ENCODE assay signal across 16 cellular contexts in the genomic region with DNA sequence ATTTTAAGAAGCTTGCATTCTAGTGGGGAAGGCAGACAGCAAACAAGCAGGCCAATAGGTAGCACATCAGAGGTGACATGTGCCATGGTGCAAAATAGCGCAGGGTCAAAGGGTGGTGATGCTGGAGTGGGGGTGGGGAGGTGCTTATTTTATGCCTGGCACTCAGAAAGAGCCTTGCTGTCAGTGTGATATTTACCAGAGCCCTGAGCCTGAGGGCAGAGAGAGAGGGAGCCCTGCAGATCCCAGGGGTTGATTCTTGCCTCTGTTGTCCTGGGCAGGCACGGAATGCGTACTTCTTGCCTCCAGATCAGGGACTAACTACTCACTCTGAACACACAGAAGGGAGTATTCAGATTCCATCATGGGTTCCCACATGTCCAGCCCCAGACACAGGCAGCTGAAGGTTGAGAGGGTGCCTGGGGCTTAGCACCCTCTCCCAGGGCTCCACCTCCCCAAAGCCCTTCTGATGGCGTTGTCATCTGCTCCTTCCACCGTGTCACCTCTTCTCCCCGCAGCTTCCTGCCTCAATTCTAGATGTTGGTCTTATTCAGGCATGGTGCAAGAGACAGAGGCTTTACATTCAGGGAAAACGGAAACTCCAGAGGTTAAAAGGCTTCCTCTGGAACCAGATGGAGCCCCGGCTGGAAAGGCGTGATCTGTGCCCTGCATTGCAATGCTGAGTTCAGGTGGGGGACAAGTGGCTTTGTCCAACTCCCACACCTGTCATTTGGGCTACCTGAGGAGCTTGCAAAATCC.
DNase-seq lines count a peak whose midpoint lies in the region; ATAC-seq and TF ChIP-seq lines count a peak whose summit lies in the region.
"Had no signal": no experiment of that assay in that cellular context is flagged by ENCODE, and none has a peak within 500 bp of the region (broad histone marks: within the 10 kb centered on the region; RNA-seq: fewer than 3 reads in every experiment).

No MANE protein-coding gene starts in this region.

- intact Hi-C loops in left ventricle myocardium inferior (cut with micrococcal nuclease) (no loop called here), posterior vena cava (cut with DNase I) (no loop called here)

- no peak overlapping the region for H4K8ac ChIP-seq in trophoblast cell (ENCODE audit: low read depth, low read length)

- H2AFZ ChIP-seq in trophoblast cell (ENCODE audit: insufficient read depth, low read length, poor library complexity), result no peak overlapping the region

- H2AK5ac ChIP-seq in trophoblast cell (ENCODE audit: low read length), result no peak overlapping the region

- H3K79me1 ChIP-seq in trophoblast cell (ENCODE audit: low read length), result peaks cover 6% of the 10 kb centered on the region

- peak overlapping the region; percentile 15 for H2BK5ac ChIP-seq in trophoblast cell (ENCODE audit: low read depth, low read length, poor library complexity)

- H3K79me2 ChIP-seq in trophoblast cell (ENCODE audit: control insufficient read depth, insufficient read depth, low read length, poor library complexity), result no peaks in the 10 kb centered on the region

- no peak overlapping the region for H2BK120ac ChIP-seq in trophoblast cell (ENCODE audit: insufficient read depth, low read length, poor library complexity)

- H3K9me3 ChIP-seq in left ventricle myocardium inferior (replicated peaks) (peaks cover 6% of the 10 kb centered on the region), trophoblast cell (ENCODE audit: insufficient read depth, low read depth, low read length) (peaks cover 7% of the 10 kb centered on the region), SJCRH30 (replicated peaks) (no peaks in the 10 kb centered on the region)
- H3K9me3 ChIP-seq: A549 had no signal

- H3K4me3 ChIP-seq in left ventricle myocardium inferior (no peak overlapping the region), trophoblast cell (ENCODE audit: low read depth, low read length) (no peak overlapping the region), SJCRH30 (no peak overlapping the region)
- H3K4me3 ChIP-seq: A549 had no signal

- WGBS in trophoblast cell (ENCODE audit: extremely low coverage, insufficient coverage, insufficient read length), result no CpG with 5 or more reads among the region's 9 CpGs

- no peak overlapping the region for H3K4ac ChIP-seq in trophoblast cell (ENCODE audit: low read depth, low read length)

- peak overlapping the region; percentile 28 for H3K4me2 ChIP-seq in trophoblast cell (ENCODE audit: low read length)
- H3K4me2 ChIP-seq: A549 had no signal

- H3K36me3 Mint-ChIP-seq in endothelial cell (ENCODE audit: low read depth, unreplicated experiment), result peaks cover 3% of the 10 kb centered on the region

- no peaks in the 10 kb centered on the region for H3K27me3 ChIP-seq in left ventricle myocardium inferior (ENCODE audit: low read depth)
- no peaks in the 10 kb centered on the region for H3K27me3 ChIP-seq in trophoblast cell (ENCODE audit: insufficient read depth, low read length)
- no peaks in the 10 kb centered on the region for H3K27me3 ChIP-seq in SJCRH30

- H3K18ac ChIP-seq in trophoblast cell (ENCODE audit: low read length), result peak overlapping the region; percentile 8

- H3K4me3 Mint-ChIP-seq in endothelial cell (ENCODE audit: unreplicated experiment), result no peak overlapping the region

- H4K12ac ChIP-seq in trophoblast cell (ENCODE audit: low read depth, low read length), result no peak overlapping the region

- no peaks in the 10 kb centered on the region for H3K9me3 Mint-ChIP-seq in endothelial cell (ENCODE audit: unreplicated experiment)

- H3K14ac ChIP-seq in trophoblast cell (ENCODE audit: low read length), result no peak overlapping the region

- peaks cover 7% of the 10 kb centered on the region for H3K27me3 Mint-ChIP-seq in endothelial cell (ENCODE audit: unreplicated experiment)

- no peaks in the 10 kb centered on the region for H3K36me3 ChIP-seq in left ventricle myocardium inferior
- no peaks in the 10 kb centered on the region for H3K36me3 ChIP-seq in trophoblast cell (ENCODE audit: control insufficient read depth in 1 of 2, insufficient read depth in 2 of 2, low read length in 2 of 2)
- H3K36me3 ChIP-seq in SJCRH30, result no peaks in the 10 kb centered on the region

- DNase-seq in ELF-1 (ENCODE audit: low read depth, low spot score) (peak; percentile 90), endothelial cell (ENCODE audit: low spot score) (no peak), left ventricle myocardium inferior (peak; percentile 33), trophoblast cell (no peak), SJCRH30 (no peak), RPMI8226 (no peak), posterior vena cava (ENCODE audit: low spot score) (no peak)
- DNase-seq: NCI-H1048, NCI-H1436, NCI-H2029, NCI-H2171 treated with DMSO at 0.1 percent for 48 hours, NCI-H446 treated with DMSO at 0.1 percent for 48 hours had no signal

- H3K27ac Mint-ChIP-seq in endothelial cell (ENCODE audit: unreplicated experiment), result peak overlapping the region; percentile 32

- peak overlapping the region; percentile 77 for H3K27ac ChIP-seq in left ventricle myocardium inferior (replicated peaks)
- peak overlapping the region; percentile 42 for H3K27ac ChIP-seq in trophoblast cell (ENCODE audit: low read depth, low read length)
- H3K27ac ChIP-seq in SJCRH30, result no peak overlapping the region
- H3K27ac ChIP-seq: A549, C4-2B had no signal

- H3K4me1 Mint-ChIP-seq in endothelial cell (ENCODE audit: unreplicated experiment), result peaks cover 7% of the 10 kb centered on the region

- H2BK12ac ChIP-seq in trophoblast cell (ENCODE audit: low read length), result peak overlapping the region; percentile 42

- no peak overlapping the region for H3K9ac ChIP-seq in trophoblast cell (ENCODE audit: low read length)

- peaks cover 40% of the 10 kb centered on the region for H3K4me1 ChIP-seq in left ventricle myocardium inferior
- H3K4me1 ChIP-seq in trophoblast cell (ENCODE audit: control insufficient read depth in 1 of 2, insufficient read depth in 2 of 2, low read length in 2 of 2), result peaks cover 30 to 31% of the 10 kb centered on the region in 2 experiments
- no peaks in the 10 kb centered on the region for H3K4me1 ChIP-seq in SJCRH30
- H3K4me1 ChIP-seq: A549 had no signal

- H4K91ac ChIP-seq in trophoblast cell (ENCODE audit: low read depth, low read length), result no peak overlapping the region

- H3K23ac ChIP-seq in trophoblast cell (ENCODE audit: low read length), result no peak overlapping the region

- no peak for ATAC-seq in HG03342 (IDR thresholded peaks at IDR 0.05; ENCODE audit: unreplicated experiment)
- ATAC-seq: A549, Panc1 had no signal

- TF ChIP-seq CTCF in endothelial cell (IDR thresholded peaks at IDR 0.05; ENCODE audit: unreplicated experiment) (no peak), left ventricle myocardium inferior (IDR thresholded peaks at IDR 0.05; ENCODE audit: borderline replicate concordance) (no peak)

Comparison
In these comparisons a context has a peak if more than half of its experiments do, and no peak if none do; other contexts are left out.
1. DNase-seq: peak in ELF-1 (single experiment) and left ventricle myocardium inferior (single experiment); none in endothelial cell (single experiment), trophoblast cell (0 of 2), SJCRH30 (0 of 2), RPMI8226 (single experiment) and posterior vena cava (single experiment).